In the genomic region with DNA sequence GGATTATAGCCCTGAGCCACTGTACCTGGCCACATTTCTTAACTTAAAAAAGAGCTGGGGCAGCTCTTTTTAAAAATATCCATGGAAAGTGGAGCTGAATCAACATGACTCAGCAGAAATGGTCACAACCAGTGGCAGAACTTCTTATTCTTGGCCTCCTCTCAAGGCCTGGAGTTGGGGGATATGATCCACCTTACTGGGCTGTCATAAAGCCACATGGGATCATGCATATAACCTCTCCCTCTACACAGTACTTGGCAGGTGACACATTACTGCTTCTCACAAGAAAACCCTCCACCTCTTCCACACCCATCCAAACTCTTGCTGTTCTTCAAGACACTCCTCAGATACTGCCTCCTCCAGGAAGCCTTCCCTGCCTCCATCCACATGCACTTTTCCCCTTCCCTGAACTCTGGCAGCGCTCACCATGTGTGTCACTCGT, we compare ENCODE assay signal across 16 cellular contexts.
DNase-seq lines count a peak whose midpoint lies in the region; ATAC-seq and TF ChIP-seq lines count a peak whose summit lies in the region.
"Had no signal": no experiment of that assay in that cellular context is flagged by ENCODE, and none has a peak within 500 bp of the region (broad histone marks: within the 10 kb centered on the region; RNA-seq: fewer than 3 reads in every experiment).

No MANE protein-coding gene starts in this region.

- H3K79me2 ChIP-seq in ACC112 (ENCODE audit: control insufficient read depth, insufficient read depth, low read length, unreplicated experiment), result no peaks in the 10 kb centered on the region
- H3K79me2 ChIP-seq in GM23248 (ENCODE audit: insufficient read depth), result no peaks in the 10 kb centered on the region

- H3K9me3 ChIP-seq in GM23248 (ENCODE audit: low read depth), result no peaks in the 10 kb centered on the region
- H3K9me3 ChIP-seq: colonic mucosa, vagina had no signal

- no peak for TF ChIP-seq CTCF in astrocyte of the cerebellum (IDR thresholded peaks at IDR 0.05; ENCODE audit: low read depth, low read length, missing control alignments)

- no peak overlapping the region for H2AFZ ChIP-seq in ACC112 (ENCODE audit: low read length, unreplicated experiment)
- no peak overlapping the region for H2AFZ ChIP-seq in GM23248

- DNase-seq in GM23248 (peak; percentile 58), astrocyte of the cerebellum (ENCODE audit: low read depth) (peak; percentile 23), iris pigment epithelial cell (ENCODE audit: low read depth) (peak; percentile 66), nucleus accumbens (lab: John Stamatoyannopoulos, UW) (no peak), NCI-H524 treated with DMSO at 0.1 percent for 48 hours (lab: John Stamatoyannopoulos, UW) (no peak), T-helper 2 cell (no peak)
- DNase-seq: colonic mucosa; foreskin keratinocyte; NCI-H1092; NCI-H524; stimulated activated CD8-positive, alpha-beta memory T cell treated with anti-CD3 and anti-CD28 coated beads, Interleukin-4, amount 100 ng/mL, for 48 hours; T-helper 9 cell had no signal

- ATAC-seq in HG03378 (IDR thresholded peaks at IDR 0.05; ENCODE audit: unreplicated experiment), result no peak
- ATAC-seq: activated naive CD4-positive, alpha-beta T cell treated with anti-CD3 and anti-CD28 coated beads, Interleukin-2, amount 50 U/mL, for 72 hours; foreskin keratinocyte had no signal

- H3K4me1 ChIP-seq in ACC112 (ENCODE audit: control insufficient read depth, insufficient read depth, low read length, unreplicated experiment) (peaks cover 56% of the 10 kb centered on the region), GM23248 (ENCODE audit: insufficient read depth) (peaks cover 40% of the 10 kb centered on the region)
- H3K4me1 ChIP-seq: colonic mucosa had no signal

- H3K4me3 ChIP-seq in ACC112 (ENCODE audit: low read depth, low read length) (no peak overlapping the region), GM23248 (no peak overlapping the region), astrocyte of the cerebellum (ENCODE audit: low read depth, low read length) (no peak overlapping the region)
- H3K4me3 ChIP-seq: colonic mucosa, vagina had no signal

- WGBS in GM23248 (ENCODE audit: low coverage in 1 of 2, low lambda C conversion rate in 2 of 2, missing lambda C conversion rate in 2 of 2), 2 experiments, result 96 to 100% methylated on average over 2 of the region's 2 CpGs

- no peaks in the 10 kb centered on the region for H4K20me1 ChIP-seq in GM23248 (ENCODE audit: insufficient read depth)

- H3K27ac ChIP-seq in ACC112 (ENCODE audit: low read depth, low read length), result peak overlapping the region; percentile 99
- H3K27ac ChIP-seq in GM23248, result no peak overlapping the region
- H3K27ac ChIP-seq: colonic mucosa, foreskin keratinocyte, vagina had no signal

- H3F3A ChIP-seq in GM23248 (ENCODE audit: insufficient read depth), result peaks cover 34% of the 10 kb centered on the region

- no peaks in the 10 kb centered on the region for H3K36me3 ChIP-seq in ACC112 (ENCODE audit: insufficient read depth, low read length)
- H3K36me3 ChIP-seq in GM23248 (ENCODE audit: low read depth), result no peaks in the 10 kb centered on the region
- H3K36me3 ChIP-seq: colonic mucosa, vagina had no signal

- no peak overlapping the region for H3K4me2 ChIP-seq in GM23248 (ENCODE audit: unreplicated experiment)

- H3K9ac ChIP-seq in GM23248, result no peak overlapping the region

- H3K27me3 ChIP-seq in ACC112 (ENCODE audit: insufficient read depth, low read length) (no peaks in the 10 kb centered on the region), GM23248 (replicated peaks; ENCODE audit: insufficient read depth) (no peaks in the 10 kb centered on the region)
- H3K27me3 ChIP-seq: colonic mucosa, foreskin keratinocyte, vagina had no signal

- H3K9me2 ChIP-seq in GM23248 (ENCODE audit: insufficient read depth), result no peaks in the 10 kb centered on the region

- in situ Hi-C loops in GM23248 (cut with MboI) (no loop called here), astrocyte of the cerebellum (cut with HindIII; ENCODE audit: low sequenced_read_pairs) (no loop called here)

Comparison
In these comparisons a context has a peak if more than half of its experiments do, and no peak if none do; other contexts are left out.
1. DNase-seq: peak in GM23248 (single experiment), astrocyte of the cerebellum (single experiment) and iris pigment epithelial cell (single experiment); none in nucleus accumbens (0 of 56), NCI-H524 treated with DMSO at 0.1 percent for 48 hours (single experiment) and T-helper 2 cell (0 of 5).